20 cellular contexts compared by ENCODE assay signal in the genomic region with DNA sequence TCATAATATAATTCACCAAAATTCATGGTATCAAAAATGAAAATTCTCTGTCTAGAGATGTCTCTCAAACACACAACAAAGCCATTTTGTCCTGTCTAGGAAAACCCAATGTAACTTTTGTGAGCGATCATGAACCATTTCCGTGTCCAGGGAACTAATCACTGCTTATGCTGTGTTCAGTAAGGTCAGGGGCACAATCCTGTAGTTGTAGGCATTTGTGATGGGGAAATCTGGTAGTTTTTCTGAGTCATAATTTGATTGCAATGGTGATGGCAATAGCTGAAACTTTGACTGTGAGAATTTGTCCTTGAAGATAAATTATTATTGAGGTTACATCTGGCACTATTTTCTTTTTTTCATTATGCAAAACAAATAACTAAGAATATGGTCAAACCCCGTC. TPM values are rescaled to one million over a fixed set of nuclear protein-coding genes. Genes with fewer than 3 reads are reported as not detected.
DNase-seq lines count a peak whose midpoint lies in the region; ATAC-seq and TF ChIP-seq lines count a peak whose summit lies in the region.
"Had no signal": no experiment of that assay in that cellular context is flagged by ENCODE, and none has a peak within 500 bp of the region (broad histone marks: within the 10 kb centered on the region; RNA-seq: fewer than 3 reads in every experiment).

No MANE protein-coding gene starts in this region.

- intact Hi-C loops in IMR-90 (cut with micrococcal nuclease), result no loop called here
- intact Hi-C loops in activated naive CD4-positive, alpha-beta T cell treated with anti-CD3 and anti-CD28 coated beads for 36 hours (cut with micrococcal nuclease), result no loop called here

- H2AK9ac ChIP-seq in IMR-90 (replicated peaks; ENCODE audit: low read depth, low read length, poor library complexity), result no peak overlapping the region

- H3K36me3 ChIP-seq in ACC112 (ENCODE audit: insufficient read depth, low read length) (no peaks in the 10 kb centered on the region), IMR-90 (ENCODE audit: control insufficient read depth, insufficient read depth, low read length) (no peaks in the 10 kb centered on the region)

- H2BK20ac ChIP-seq in IMR-90 (ENCODE audit: low read depth, low read length), result no peak overlapping the region

- in situ Hi-C loops in IMR-90 (cut with MboI; ENCODE audit: low sequenced_read_pairs), result no loop called here

- H3K79me1 ChIP-seq in IMR-90 (ENCODE audit: low read depth in 1 of 2, low read length in 2 of 2), result no peaks in the 10 kb centered on the region

- no peak overlapping the region for H2BK5ac ChIP-seq in IMR-90 (ENCODE audit: low read depth, low read length, poor library complexity, severe bottlenecking)

- DNase-seq in IMR-90, result peak; percentile 28
- DNase-seq in central memory CD8-positive, alpha-beta T cell (ENCODE audit: low spot score in 2 of 2), result no peak
- DNase-seq in iris pigment epithelial cell (ENCODE audit: low read depth), result peak; percentile 23
- no peak for DNase-seq in T-cell
- DNase-seq in globus pallidus (ENCODE audit: low spot score), result no peak
- DNase-seq in activated CD4-positive, alpha-beta T cell treated with anti-CD3 and anti-CD28 coated beads for 48 hours, result no peak
- no peak for DNase-seq in activated naive CD4-positive, alpha-beta T cell treated with anti-CD3 and anti-CD28 coated beads for 36 hours
- DNase-seq: 8988T; CD8-positive, alpha-beta T cell; DMS53; EL; HFFc6; NCI-H1417 treated with DMSO at 0.1 percent for 48 hours; NCI-H187 treated with DMSO at 0.1 percent for 48 hours; NCI-H345; NCI-H526; PC-3; RPMI8226; SHP77 treated with DMSO at 0.1 percent for 48 hours had no signal

- H3K27me3 ChIP-seq in ACC112 (ENCODE audit: insufficient read depth, low read length), result no peaks in the 10 kb centered on the region
- peaks cover 4% of the 10 kb centered on the region for H3K27me3 ChIP-seq in IMR-90 (ENCODE audit: control insufficient read depth, insufficient read depth, low read length)

- no peaks in the 10 kb centered on the region for H3K4me1 ChIP-seq in ACC112 (ENCODE audit: control insufficient read depth, insufficient read depth, low read length, unreplicated experiment)
- no peaks in the 10 kb centered on the region for H3K4me1 ChIP-seq in IMR-90 (ENCODE audit: control insufficient read depth, insufficient read depth, low read length)

- no peak overlapping the region for H3K4me3 Mint-ChIP-seq in central memory CD8-positive, alpha-beta T cell
- H3K4me3 Mint-ChIP-seq in T-cell, result no peak overlapping the region
- no peak overlapping the region for H3K4me3 Mint-ChIP-seq in activated naive CD4-positive, alpha-beta T cell treated with anti-CD3 and anti-CD28 coated beads for 36 hours
- H3K4me3 Mint-ChIP-seq: CD8-positive, alpha-beta T cell; HFFc6 had no signal

- peak overlapping the region; percentile 51 for H3K27ac Mint-ChIP-seq in central memory CD8-positive, alpha-beta T cell (ENCODE audit: low read depth)
- no peak overlapping the region for H3K27ac Mint-ChIP-seq in T-cell
- H3K27ac Mint-ChIP-seq in activated naive CD4-positive, alpha-beta T cell treated with anti-CD3 and anti-CD28 coated beads for 36 hours, result no peak overlapping the region
- H3K27ac Mint-ChIP-seq: CD8-positive, alpha-beta T cell; HFFc6 had no signal

- 0 out of 2 replicates have a peak, but pooled peaks cover 3% of the 10 kb centered on the region for H3K9me1 ChIP-seq in IMR-90 (ENCODE audit: insufficient read depth, low read length)

- no peak overlapping the region for H4K5ac ChIP-seq in IMR-90 (ENCODE audit: low read depth, low read length)

- H3K4ac ChIP-seq in IMR-90 (ENCODE audit: low read depth, low read length), result no peak overlapping the region

- no peak overlapping the region for H3K4me2 ChIP-seq in IMR-90 (ENCODE audit: low read depth, low read length)

- no peak for TF ChIP-seq POLR2A in IMR-90 (IDR thresholded peaks at IDR 0.05; ENCODE audit: low read depth, low read length)

- H3K4me3 ChIP-seq in ACC112 (ENCODE audit: low read depth, low read length) (no peak overlapping the region), IMR-90 (ENCODE audit: insufficient read depth, low read depth, low read length) (no peak overlapping the region)

- H3K79me2 ChIP-seq in ACC112 (ENCODE audit: control insufficient read depth, insufficient read depth, low read length, unreplicated experiment), result no peaks in the 10 kb centered on the region

- CTCF ChIA-PET in IMR-90 (lab: Yijun Ruan, JAX) (no interaction called here), T-cell (lab: Charles Lee) (no interaction called here)
- CTCF ChIA-PET in activated naive CD4-positive, alpha-beta T cell treated with anti-CD3 and anti-CD28 coated beads for 36 hours (lab: Charles Lee), result interaction anchor here (0.6 kb wide), 1 partner anchor 1406 kb away, joined by 3 read pairs; no protein-coding TSS in a partner anchor

- no peaks in the 10 kb centered on the region for H3K9me3 ChIP-seq in IMR-90 (ENCODE audit: control insufficient read depth, insufficient read depth, low read length)

- H4K8ac ChIP-seq in IMR-90 (ENCODE audit: low read depth in 2 of 2, low read length in 2 of 2), result no peak overlapping the region

- H4K91ac ChIP-seq in IMR-90 (ENCODE audit: insufficient read depth, low read depth, low read length), result no peak overlapping the region

- no TSS peak for BruUV-seq in IMR-90 (replicated peaks; lab: Mats Ljungman, UMichigan)

- H3K9ac ChIP-seq in IMR-90 (ENCODE audit: low read depth, low read length), result no peak overlapping the region

- no peak overlapping the region for H3K18ac ChIP-seq in IMR-90 (ENCODE audit: low read depth, low read length)

- no peak for TF ChIP-seq RAD21 in IMR-90 (IDR thresholded peaks at IDR 0.05; ENCODE audit: low read length)

- no peak overlapping the region for H3K23ac ChIP-seq in IMR-90 (ENCODE audit: low read depth, low read length)

- no peak overlapping the region for H2BK15ac ChIP-seq in IMR-90 (ENCODE audit: low read depth, low read length)

- H3K56ac ChIP-seq in IMR-90 (ENCODE audit: extremely low read depth, insufficient read depth, low read length), result no peak overlapping the region

- H3K14ac ChIP-seq in IMR-90 (replicated peaks; ENCODE audit: low read depth, low read length), result no peak overlapping the region

- no CpG with 5 or more reads among the region's 3 CpGs for WGBS in IMR-90 (ENCODE audit: extremely low coverage in 2 of 2, insufficient read length in 1 of 2), 2 experiments

- no peaks in the 10 kb centered on the region for H3K9me3 Mint-ChIP-seq in central memory CD8-positive, alpha-beta T cell
- no peaks in the 10 kb centered on the region for H3K9me3 Mint-ChIP-seq in T-cell
- no peaks in the 10 kb centered on the region for H3K9me3 Mint-ChIP-seq in activated naive CD4-positive, alpha-beta T cell treated with anti-CD3 and anti-CD28 coated beads for 36 hours
- H3K9me3 Mint-ChIP-seq: CD8-positive, alpha-beta T cell had no signal

- H3K27ac ChIP-seq in ACC112 (ENCODE audit: low read depth, low read length) (peak overlapping the region; percentile 16; the same call in 1 of the 2 replicates), IMR-90 (ENCODE audit: insufficient read depth, low read length) (no peak overlapping the region)

- H3K36me3 Mint-ChIP-seq in central memory CD8-positive, alpha-beta T cell (ENCODE audit: insufficient read depth), result no peaks in the 10 kb centered on the region
- H3K36me3 Mint-ChIP-seq in T-cell, result no peaks in the 10 kb centered on the region
- H3K36me3 Mint-ChIP-seq in activated naive CD4-positive, alpha-beta T cell treated with anti-CD3 and anti-CD28 coated beads for 36 hours (ENCODE audit: low read depth), result no peaks in the 10 kb centered on the region
- H3K36me3 Mint-ChIP-seq: CD8-positive, alpha-beta T cell had no signal

- ATAC-seq in IMR-90 (ENCODE audit: low read depth) (no peak), T-cell (replicated peaks in 1 of 4) (no peak)
- ATAC-seq in central memory CD8-positive, alpha-beta T cell (replicated peaks; ENCODE audit: extremely low read depth, poor library complexity, severe bottlenecking), result no peak
- ATAC-seq: CD8-positive, alpha-beta T cell; PC-3 had no signal

- no peak for TF ChIP-seq CTCF in IMR-90 (conservative IDR thresholded peaks at IDR 0.05; ENCODE audit: low read depth, low read length)

- H2AFZ ChIP-seq in ACC112 (ENCODE audit: low read length, unreplicated experiment), result no peak overlapping the region
- H2AFZ ChIP-seq in IMR-90 (replicated peaks; ENCODE audit: low read length, poor library complexity), result no peak overlapping the region

- dilution Hi-C loops in IMR-90 (cut with HindIII; ENCODE audit: low sequenced_read_pairs, unreplicated experiment), result no loop called here

- H3K27me3 Mint-ChIP-seq in central memory CD8-positive, alpha-beta T cell, result peaks cover 55% of the 10 kb centered on the region
- H3K27me3 Mint-ChIP-seq in T-cell, result peaks cover 9 to 25% of the 10 kb centered on the region in 2 donors
- H3K27me3 Mint-ChIP-seq in activated naive CD4-positive, alpha-beta T cell treated with anti-CD3 and anti-CD28 coated beads for 36 hours (ENCODE audit: low read depth), result peaks cover 9% of the 10 kb centered on the region

- H4K20me1 ChIP-seq in IMR-90 (ENCODE audit: insufficient read depth, low read length), result no peaks in the 10 kb centered on the region

- no peaks in the 10 kb centered on the region for H3K4me1 Mint-ChIP-seq in central memory CD8-positive, alpha-beta T cell
- no peaks in the 10 kb centered on the region for H3K4me1 Mint-ChIP-seq in T-cell
- H3K4me1 Mint-ChIP-seq in activated naive CD4-positive, alpha-beta T cell treated with anti-CD3 and anti-CD28 coated beads for 36 hours (ENCODE audit: low read depth), result no peaks in the 10 kb centered on the region

- no peak overlapping the region for H2BK120ac ChIP-seq in IMR-90 (ENCODE audit: low read depth, low read length)

- no peak overlapping the region for H2AK5ac ChIP-seq in IMR-90 (ENCODE audit: low read depth, low read length)

- POLR2A ChIA-PET in IMR-90 (lab: Charles Lee; ENCODE audit: unreplicated experiment), result no interaction called here
- POLR2A ChIA-PET in T-cell (lab: Charles Lee), result no interaction called here

TF ChIP-seq in IMR-90, 13 proteins besides CTCF, POLR2A, EP300 and RAD21:
- TF ChIP-seq CHD1 (IDR thresholded peaks at IDR 0.05; ENCODE audit: low read depth, low read length), result no peak
- TF ChIP-seq CEBPB (IDR thresholded peaks at IDR 0.05; ENCODE audit: low read depth, low read length), result peak; percentile 19; the same call in 1 of the 2 replicates
TF ChIP-seq in IMR-90: peak in this region for 1.

RNA-seq across cellular contexts. Expression of a gene that starts 21.0 kb away (rescaled TPM):
- total RNA-seq in IMR-90 (2012; rRNA removed) (20.8 and 24.2 TPM in 2 replicates), T-cell (10 to 100 TPM; 25.2 to 38.2 (median 33.6) TPM)
- polyA plus RNA-seq in IMR-90 (2012; rRNA removed), result 10.0 and 14.2 TPM in 2 replicates
- 2.5 and 2.8 TPM in 2 replicates for polyA plus RNA-seq in IMR-90 (2012; cell fraction: cytosol; rRNA removed)
- polyA plus RNA-seq in IMR-90 (2012; cell fraction: nucleus; rRNA removed; ENCODE audit: low replicate concordance), result 4.8 and 35.5 TPM in 2 replicates
- 10 to 100 TPM; 13.9 to 18.1 TPM for total RNA-seq in activated naive CD4-positive, alpha-beta T cell treated with anti-CD3 and anti-CD28 coated beads for 36 hours

Comparison
In these comparisons a context has a peak if more than half of its experiments do, and no peak if none do; other contexts are left out.
1. DNase-seq: peak in IMR-90 (single experiment) and iris pigment epithelial cell (single experiment); none in central memory CD8-positive, alpha-beta T cell (0 of 2), T-cell (0 of 34), globus pallidus (single experiment), activated CD4-positive, alpha-beta T cell treated with anti-CD3 and anti-CD28 coated beads for 48 hours (single experiment) and activated naive CD4-positive, alpha-beta T cell treated with anti-CD3 and anti-CD28 coated beads for 36 hours (single experiment).